ENCODE assay signal across 16 cellular contexts in genomic region chr2:210198326-210198725, GRCh38. TPM values are rescaled to one million over a fixed set of nuclear protein-coding genes. Genes with fewer than 3 reads are reported as not detected.
A peak's percentile ranks its signal among the peaks of the same experiment; 100 is the strongest.
DNase-seq lines count a peak whose midpoint lies in the region; TF ChIP-seq lines count a peak whose summit lies in the region.
"Had no signal": no experiment of that assay in that cellular context is flagged by ENCODE, and none has a peak within 500 bp of the region (broad histone marks: within the 10 kb centered on the region; RNA-seq: fewer than 3 reads in every experiment).

No MANE protein-coding gene starts in this region.

- H3K14ac ChIP-seq in mesenchymal stem cell (ENCODE audit: low read length in 2 of 2), result no peak overlapping the region

- no peak overlapping the region for H2BK12ac ChIP-seq in mesenchymal stem cell (ENCODE audit: low read length in 2 of 2)

- no peak overlapping the region for H3K4ac ChIP-seq in mesenchymal stem cell (ENCODE audit: low read depth in 1 of 2, low read length in 2 of 2)

- POLR2A ChIA-PET in RWPE1 (lab: Yijun Ruan, JAX; ENCODE audit: low non-redundant PET), result no interaction called here

- no peak for TF ChIP-seq CTCF in RWPE1 (conservative IDR thresholded peaks at IDR 0.05; ENCODE audit: low read depth)
- no peak for TF ChIP-seq CTCF in MM.1S (IDR thresholded peaks at IDR 0.05; ENCODE audit: low read length)

- no peak overlapping the region for H2BK120ac ChIP-seq in mesenchymal stem cell (ENCODE audit: low read depth, low read length)

- no peak overlapping the region for H3K4me2 ChIP-seq in mesenchymal stem cell (ENCODE audit: low read length, poor library complexity, severe bottlenecking)
- no peak overlapping the region for H3K4me2 ChIP-seq in MM.1S (ENCODE audit: low read depth, low read length)

- no peak overlapping the region for H3K18ac ChIP-seq in mesenchymal stem cell (ENCODE audit: low read depth in 1 of 2, low read length in 2 of 2)

- peak; percentile 31 for DNase-seq in EL
- peak; percentile 4 for DNase-seq in RWPE1 (ENCODE audit: low spot score)
- peak; percentile 18 for DNase-seq in dermis blood vessel endothelial cell
- DNase-seq in mesenchymal stem cell, result peak; percentile 23
- no peak for DNase-seq in MM.1S
- no peak for DNase-seq in LoVo (ENCODE audit: low spot score)
- no peak for DNase-seq in AML-193 (lab: John Stamatoyannopoulos, UW)
- DNase-seq in DMS 273 treated with DMSO at 0.1 percent for 48 hours (lab: John Stamatoyannopoulos, UW), result no peak
- DNase-seq: activated CD8-positive, alpha-beta T cell treated with anti-CD3 and anti-CD28 coated beads for 36 hours; central memory CD4-positive, alpha-beta T cell; effector memory CD8-positive, alpha-beta T cell; NCI-H1417; pancreas; Peyer's patch had no signal

- CTCF ChIA-PET in RWPE1 (lab: Yijun Ruan, JAX), result interaction anchor here (0.6 to 1.7 kb wide), 8 partner anchors 8 to 944 kb away, joined by 3 to 4 read pairs (median 4); no protein-coding TSS in a partner anchor

- H3K27me3 ChIP-seq in mesenchymal stem cell (ENCODE audit: control insufficient read depth in 1 of 2, insufficient read depth in 1 of 2, low read length in 2 of 2) (no peaks in the 10 kb centered on the region), MM.1S (replicated peaks; ENCODE audit: insufficient read depth, low read length) (no peaks in the 10 kb centered on the region)
- H3K27me3 ChIP-seq: pancreas, Peyer's patch had no signal

- H3K9me3 ChIP-seq in mesenchymal stem cell (ENCODE audit: control insufficient read depth, low read length) (no peaks in the 10 kb centered on the region), MM.1S (replicated peaks; ENCODE audit: insufficient read depth, low read length) (no peaks in the 10 kb centered on the region)
- H3K9me3 ChIP-seq: pancreas, Peyer's patch, thoracic aorta had no signal

- no peaks in the 10 kb centered on the region for H3K79me2 ChIP-seq in MM.1S (ENCODE audit: low read length)

- H3K27ac ChIP-seq in RWPE1 (no peak overlapping the region), mesenchymal stem cell (ENCODE audit: low read length, poor library complexity, severe bottlenecking) (peak overlapping the region; percentile 82), MM.1S (ENCODE audit: low read length) (no peak overlapping the region)
- H3K27ac ChIP-seq: pancreas, Peyer's patch, thoracic aorta had no signal

- H2AFZ ChIP-seq in mesenchymal stem cell (ENCODE audit: low read depth, low read length) (no peak overlapping the region), MM.1S (ENCODE audit: low read length) (no peak overlapping the region)

- peak overlapping the region; percentile 7 for H3K9ac ChIP-seq in mesenchymal stem cell (ENCODE audit: low read length)
- no peak overlapping the region for H3K9ac ChIP-seq in MM.1S (ENCODE audit: low read length)

- WGBS in mesenchymal stem cell, result no CpG with 5 or more reads among the region's 1 CpG

- no peaks in the 10 kb centered on the region for H3K79me1 ChIP-seq in mesenchymal stem cell (replicated peaks; ENCODE audit: low read length, poor library complexity, severe bottlenecking)

- no peaks in the 10 kb centered on the region for H3F3A ChIP-seq in MM.1S (ENCODE audit: insufficient read depth, low read length)

- no peaks in the 10 kb centered on the region for H3K9me2 ChIP-seq in MM.1S (replicated peaks; ENCODE audit: insufficient read depth, low read length)

- no peak overlapping the region for H2BK15ac ChIP-seq in mesenchymal stem cell (ENCODE audit: low read depth, poor library complexity, severe bottlenecking)

- no peak overlapping the region for H3K23ac ChIP-seq in mesenchymal stem cell (ENCODE audit: low read length in 2 of 2)

- H3K4me1 ChIP-seq in mesenchymal stem cell (ENCODE audit: control insufficient read depth, insufficient read depth, low read depth, low read length), result peaks cover 2% of the 10 kb centered on the region
- H3K4me1 ChIP-seq in MM.1S (ENCODE audit: low read length), result peaks cover 5% of the 10 kb centered on the region; the same call in 1 of the 2 replicates
- H3K4me1 ChIP-seq: Peyer's patch had no signal

- H4K8ac ChIP-seq in mesenchymal stem cell (ENCODE audit: low read length), result no peak overlapping the region

- H3K4me3 ChIP-seq in mesenchymal stem cell (ENCODE audit: insufficient read depth in 1 of 2, low read depth in 1 of 2, low read length in 2 of 2) (no peak overlapping the region), MM.1S (ENCODE audit: low read length) (no peak overlapping the region)
- H3K4me3 ChIP-seq: pancreas, Peyer's patch, thoracic aorta had no signal

- no peak overlapping the region for H2BK5ac ChIP-seq in mesenchymal stem cell (ENCODE audit: low read depth, low read length, poor library complexity, severe bottlenecking)

- H4K20me1 ChIP-seq in MM.1S (ENCODE audit: insufficient read depth, low read length), result no peaks in the 10 kb centered on the region

- H3K36me3 ChIP-seq in mesenchymal stem cell (ENCODE audit: control insufficient read depth in 1 of 2, insufficient read depth in 2 of 2, low read depth in 1 of 2, low read length in 2 of 2) (no peaks in the 10 kb centered on the region), MM.1S (replicated peaks; ENCODE audit: insufficient read depth, low read length) (no peaks in the 10 kb centered on the region)
- H3K36me3 ChIP-seq: pancreas, Peyer's patch had no signal

- H4K91ac ChIP-seq in mesenchymal stem cell (ENCODE audit: low read length), result no peak overlapping the region

- H2AK5ac ChIP-seq in mesenchymal stem cell (ENCODE audit: low read length, severe bottlenecking), result no peak overlapping the region

RNA-seq across cellular contexts. Expression of gene ACADL, which starts 26.9 kb away (rescaled TPM):
- total RNA-seq in dermis blood vessel endothelial cell, result under 0.01 and 0.19 TPM in 2 replicates
- not detected for polyA plus RNA-seq in mesenchymal stem cell (2013, experiment 1 of 2)
- not detected for polyA plus RNA-seq in mesenchymal stem cell (2013, experiment 2 of 2)
- total RNA-seq: activated CD8-positive, alpha-beta T cell treated with anti-CD3 and anti-CD28 coated beads for 36 hours; fibroblast of villous mesenchyme had no signal

RNA-seq across cellular contexts. Expression of gene KANSL1L, which starts 27.1 kb away (rescaled TPM):
- total RNA-seq in dermis blood vessel endothelial cell, result 14.1 and 29.1 TPM in 2 replicates
- 5.3 TPM for polyA plus RNA-seq in mesenchymal stem cell (2013, experiment 1 of 2)
- polyA plus RNA-seq in mesenchymal stem cell (2013, experiment 2 of 2), result 4.3 TPM

Comparison
In these comparisons a context has a peak if more than half of its experiments do, and no peak if none do; other contexts are left out.
1. DNase-seq: peak in EL (single experiment), RWPE1 (single experiment), dermis blood vessel endothelial cell (single experiment) and mesenchymal stem cell (single experiment); none in MM.1S (single experiment), LoVo (single experiment), AML-193 (0 of 2) and DMS 273 treated with DMSO at 0.1 percent for 48 hours (single experiment).